ENCODE assay signal across 17 cellular contexts in the genomic region with DNA sequence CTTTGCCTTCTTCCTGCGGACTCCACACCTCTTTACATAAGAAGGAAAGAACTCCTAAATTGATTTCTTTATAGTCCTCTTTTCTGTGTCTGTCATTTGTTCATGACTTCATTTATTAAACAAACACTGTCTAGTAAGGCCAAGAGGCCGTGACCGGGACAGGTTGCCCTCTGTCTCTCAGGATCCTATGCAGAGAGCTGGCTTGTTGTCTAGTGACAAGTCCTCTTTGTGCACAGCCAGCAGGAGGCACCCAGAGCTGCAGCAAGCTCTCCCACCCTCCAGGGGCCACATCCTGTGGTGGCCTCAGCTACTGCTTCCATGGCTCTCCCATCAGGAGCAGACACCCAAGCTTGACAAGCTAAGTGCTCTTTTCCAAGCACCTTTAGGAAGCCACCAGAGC. TPM values are rescaled to one million over a fixed set of nuclear protein-coding genes. Genes with fewer than 3 reads are reported as not detected.
DNase-seq lines count a peak whose midpoint lies in the region; ATAC-seq, FAIRE-seq and TF ChIP-seq lines count a peak whose summit lies in the region.
"Had no signal": no experiment of that assay in that cellular context is flagged by ENCODE, and none has a peak within 500 bp of the region (broad histone marks: within the 10 kb centered on the region; RNA-seq: fewer than 3 reads in every experiment).

No MANE protein-coding gene starts in this region.

- no peak overlapping the region for H3K4me2 ChIP-seq in A549

- TF ChIP-seq CTCF in A549 (IDR thresholded peaks at IDR 0.05) (no peak), RWPE2 (IDR thresholded peaks at IDR 0.05; ENCODE audit: poor library complexity, severe bottlenecking) (no peak), BE2C (IDR thresholded peaks at IDR 0.05; ENCODE audit: low read depth, low read length) (no peak)

- POLR2A ChIA-PET in A549 (lab: Yijun Ruan, JAX), result no interaction called here

- TF ChIP-seq RAD21 in A549 (conservative IDR thresholded peaks at IDR 0.05 in 1 of 2, IDR thresholded peaks at IDR 0.05 in 1 of 2), result peak in 1 of 2 experiments; percentile 16; a peak in 1 of 5 replicates

- DNase-seq in A549 (ENCODE audit: low read depth in 1 of 2, low spot score in 1 of 2) (peak in 1 of 2 experiments; percentile 44), RWPE2 (ENCODE audit: low spot score) (no peak), glomerular visceral epithelial cell (ENCODE audit: extremely low spot score) (peak; percentile 18), BE2C (no peak), G401 (ENCODE audit: low spot score) (no peak)
- peak in 2 of 3 donors; percentile 35 to 65 for DNase-seq in CD4-positive, CD25-positive, alpha-beta regulatory T cell
- DNase-seq: activated B cell treated with CpG ODN at 0.5 μM for 24 hours, cerebellar nuclear complex, endodermal cell, NCI-H1930 had no signal

- peaks cover 58% of the 10 kb centered on the region for H3K4me1 ChIP-seq in A549
- H3K4me1 ChIP-seq in CD4-positive, CD25-positive, alpha-beta regulatory T cell (ENCODE audit: control insufficient read depth, insufficient read depth, low read length, poor library complexity, severe bottlenecking), result peaks cover 34% of the 10 kb centered on the region
- H3K4me1 ChIP-seq in RWPE2 (ENCODE audit: insufficient read depth, poor library complexity, severe bottlenecking), result peaks cover 28% of the 10 kb centered on the region
- H3K4me1 ChIP-seq in BE2C, result no peaks in the 10 kb centered on the region

- no peak for TF ChIP-seq EP300 in A549 (IDR thresholded peaks at IDR 0.05)

- no peaks in the 10 kb centered on the region for H3K9me3 ChIP-seq in A549
- no peaks in the 10 kb centered on the region for H3K9me3 ChIP-seq in CD4-positive, CD25-positive, alpha-beta regulatory T cell (ENCODE audit: control insufficient read depth in 2 of 2, low read length in 2 of 2)
- no peaks in the 10 kb centered on the region for H3K9me3 ChIP-seq in RWPE2 (ENCODE audit: severe bottlenecking)
- no peaks in the 10 kb centered on the region for H3K9me3 ChIP-seq in BE2C

- no peak overlapping the region for H3K4me3 ChIP-seq in A549
- H3K4me3 ChIP-seq in CD4-positive, CD25-positive, alpha-beta regulatory T cell (ENCODE audit: low read depth, low read length), result no peak overlapping the region
- H3K4me3 ChIP-seq in RWPE2 (ENCODE audit: severe bottlenecking), result no peak overlapping the region
- H3K4me3 ChIP-seq in BE2C (ENCODE audit: low read depth, low read length), result no peak overlapping the region
- H3K4me3 ChIP-seq: lung had no signal

- H3K4me3 Mint-ChIP-seq in CD4-positive, CD25-positive, alpha-beta regulatory T cell, result peak overlapping the region in 2 of 4 donors; percentile 6 to 53
- H3K4me3 Mint-ChIP-seq: activated B cell treated with CpG ODN at 0.5 μM for 24 hours, endodermal cell had no signal

- H3K27ac ChIP-seq in A549 (peak overlapping the region; percentile 18 to 88; a peak in 3 of 6 replicates), RWPE2 (ENCODE audit: poor library complexity, severe bottlenecking) (peak overlapping the region; percentile 15)
- no peak overlapping the region for H3K27ac ChIP-seq in CD4-positive, CD25-positive, alpha-beta regulatory T cell (ENCODE audit: insufficient read depth, low read length, poor library complexity, severe bottlenecking)

- peaks cover 12 to 45% (median 23%) of the 10 kb centered on the region in 4 donors for H3K4me1 Mint-ChIP-seq in CD4-positive, CD25-positive, alpha-beta regulatory T cell
- H3K4me1 Mint-ChIP-seq: activated B cell treated with CpG ODN at 0.5 μM for 24 hours, endodermal cell had no signal

- in situ Hi-C loops in G401 (cut with HindIII; ENCODE audit: low sequenced_read_pairs), result no loop called here

- H3K27me3 Mint-ChIP-seq in CD4-positive, CD25-positive, alpha-beta regulatory T cell, result no peaks in the 10 kb centered on the region
- H3K27me3 Mint-ChIP-seq: activated B cell treated with CpG ODN at 0.5 μM for 24 hours had no signal

- peaks cover 56% of the 10 kb centered on the region for H3K36me3 Mint-ChIP-seq in CD4-positive, CD25-positive, alpha-beta regulatory T cell

- peaks cover 70% of the 10 kb centered on the region for H3K36me3 ChIP-seq in CD4-positive, CD25-positive, alpha-beta regulatory T cell (ENCODE audit: control insufficient read depth, insufficient read depth, low read length)
- H3K36me3 ChIP-seq in RWPE2 (ENCODE audit: low read depth), result peaks cover 97% of the 10 kb centered on the region
- H3K36me3 ChIP-seq in BE2C, result peaks cover 19% of the 10 kb centered on the region

- H3K27me3 ChIP-seq in CD4-positive, CD25-positive, alpha-beta regulatory T cell (ENCODE audit: control insufficient read depth, insufficient read depth, low read length), result no peaks in the 10 kb centered on the region
- no peaks in the 10 kb centered on the region for H3K27me3 ChIP-seq in RWPE2 (ENCODE audit: insufficient read depth, poor library complexity, severe bottlenecking)
- no peaks in the 10 kb centered on the region for H3K27me3 ChIP-seq in BE2C

- ATAC-seq in A549 (no peak), RWPE2 (ENCODE audit: low read depth) (no peak), HG03439 (IDR thresholded peaks at IDR 0.05; ENCODE audit: unreplicated experiment) (no peak), GM18511 (IDR thresholded peaks at IDR 0.05; ENCODE audit: unreplicated experiment) (no peak)
- peak in 1 of 2 donors; percentile 32 for ATAC-seq in CD4-positive, CD25-positive, alpha-beta regulatory T cell (ENCODE audit: low read depth in 2 of 2)

- CTCF ChIA-PET in A549 (lab: Yijun Ruan, JAX), result interaction anchor here (1.0 to 10.9 kb wide), 2 partner anchors 12 to 17 kb away, joined by 4 to 112 read pairs; no protein-coding TSS in a partner anchor

- peak overlapping the region; percentile 52 to 89 (median 77) for H3K27ac Mint-ChIP-seq in CD4-positive, CD25-positive, alpha-beta regulatory T cell
- H3K27ac Mint-ChIP-seq: activated B cell treated with CpG ODN at 0.5 μM for 24 hours, endodermal cell had no signal

- no peak for FAIRE-seq in A549 (lab: Jason Lieb, UNC)
- FAIRE-seq: frontal cortex, GM12891, HTR-8/SVneo had no signal

- WGBS in A549 (ENCODE audit: missing lambda C conversion rate), result 83% methylated on average over 3 of the region's 3 CpGs

- H3K9me3 Mint-ChIP-seq in CD4-positive, CD25-positive, alpha-beta regulatory T cell, result peaks cover 0 to 2% (median 0%) of the 10 kb centered on the region in 7 donors
- H3K9me3 Mint-ChIP-seq: activated B cell treated with CpG ODN at 0.5 μM for 24 hours, endodermal cell had no signal

- TF ChIP-seq POLR2A in A549 (IDR thresholded peaks at IDR 0.05; ENCODE audit: low read length), result no peak

TF ChIP-seq in A549, 52 proteins besides CTCF, POLR2A, EP300 and RAD21:
- TF ChIP-seq RCOR1 (IDR thresholded peaks at IDR 0.05; ENCODE audit: low read depth, low read length) (no peak), CEBPB (IDR thresholded peaks at IDR 0.05) (no peak), HDAC2 (IDR thresholded peaks at IDR 0.05) (no peak), RNF2 (IDR thresholded peaks at IDR 0.05; ENCODE audit: borderline replicate concordance, low read depth) (no peak), TFCP2L1 (CRISPR knock-in tag; IDR thresholded peaks at IDR 0.05) (no peak), ESRRA (IDR thresholded peaks at IDR 0.05; ENCODE audit: borderline replicate concordance, low read length) (no peak)
- TF ChIP-seq, protein P1, sequence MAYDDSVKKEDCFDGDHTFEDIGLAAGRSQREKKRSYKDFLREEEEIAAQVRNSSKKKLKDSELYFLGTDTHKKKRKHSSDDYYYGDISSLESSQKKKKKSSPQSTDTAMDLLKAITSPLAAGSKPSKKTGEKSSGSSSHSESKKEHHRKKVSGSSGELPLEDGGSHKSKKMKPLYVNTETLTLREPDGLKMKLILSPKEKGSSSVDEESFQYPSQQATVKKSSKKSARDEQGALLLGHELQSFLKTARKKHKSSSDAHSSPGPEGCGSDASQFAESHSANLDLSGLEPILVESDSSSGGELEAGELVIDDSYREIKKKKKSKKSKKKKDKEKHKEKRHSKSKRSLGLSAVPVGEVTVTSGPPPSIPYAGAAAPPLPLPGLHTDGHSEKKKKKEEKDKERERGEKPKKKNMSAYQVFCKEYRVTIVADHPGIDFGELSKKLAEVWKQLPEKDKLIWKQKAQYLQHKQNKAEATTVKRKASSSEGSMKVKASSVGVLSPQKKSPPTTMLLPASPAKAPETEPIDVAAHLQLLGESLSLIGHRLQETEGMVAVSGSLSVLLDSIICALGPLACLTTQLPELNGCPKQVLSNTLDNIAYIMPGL (CRISPR knock-in tag; IDR thresholded peaks at IDR 0.05; ENCODE audit: borderline replicate concordance), result no peak

RNA-seq across cellular contexts. Expression of a gene that starts 50.6 kb away (rescaled TPM):
- 5.4 and 5.7 TPM in 2 replicates for polyA plus RNA-seq in A549 (2011; rRNA removed)
- polyA plus RNA-seq in A549 (2012; cell fraction: cytosol; rRNA removed), result 5.7 and 7.7 TPM in 2 replicates
- polyA plus RNA-seq in A549 (2012; cell fraction: nucleus; rRNA removed), result 6.5 and 9.7 TPM in 2 replicates
- polyA plus RNA-seq in A549 (2017; fragmentation: RNase III; extraction: RNeasy Plus Mini Kit Qiagen cat#74134 plus additional on column Dnase treatment), result 5.6 to 6.6 TPM (median 5.6 TPM) in 3 replicates
- polyA minus RNA-seq in A549 (2011; rRNA and poly(A)+ RNA removed), result 4.5 and 5.1 TPM in 2 replicates
- 9.4 TPM for total RNA-seq in CD4-positive, CD25-positive, alpha-beta regulatory T cell
- 10 to 100 TPM in 3 of 4 donors, 1 to 10 TPM in 1; 8.9 to 19.3 (median 16.0) TPM for polyA plus RNA-seq in CD4-positive, CD25-positive, alpha-beta regulatory T cell
- 22.4 TPM for polyA plus RNA-seq in BE2C (2012; ENCODE audit: insufficient read depth, insufficient read length, low read depth)
- total RNA-seq in G401 (2014; rRNA removed; shearing (Covaris generic)), result 12.4 and 16.2 TPM in 2 replicates
- total RNA-seq: M059J had no signal

Comparison
In these comparisons a context has a peak if more than half of its experiments do, and no peak if none do; other contexts are left out.
1. DNase-seq: peak in CD4-positive, CD25-positive, alpha-beta regulatory T cell (2 of 3) and glomerular visceral epithelial cell (single experiment); none in RWPE2 (single experiment), BE2C (single experiment) and G401 (single experiment).